18 cellular contexts compared by ENCODE assay signal in genomic region chr5:170565077-170565476, GRCh38.
A peak's percentile ranks its signal among the peaks of the same experiment; 100 is the strongest.
DNase-seq lines count a peak whose midpoint lies in the region; ATAC-seq lines count a peak whose summit lies in the region.
"Had no signal": no experiment of that assay in that cellular context is flagged by ENCODE, and none has a peak within 500 bp of the region (broad histone marks: within the 10 kb centered on the region; RNA-seq: fewer than 3 reads in every experiment).

No MANE protein-coding gene starts in this region.

- peak; percentile 36 for ATAC-seq in Right ventricle myocardium inferior
- no peak for ATAC-seq in left ventricle myocardium superior
- no peak for ATAC-seq in GM19452 (IDR thresholded peaks at IDR 0.05; ENCODE audit: unreplicated experiment)
- ATAC-seq in HG03097 (IDR thresholded peaks at IDR 0.05; ENCODE audit: low FRiP score, unreplicated experiment) = no peak
- no peak for ATAC-seq in HG03439 (IDR thresholded peaks at IDR 0.05; ENCODE audit: unreplicated experiment)
- ATAC-seq: HCT116 had no signal

- DNase-seq in Right ventricle myocardium inferior (ENCODE audit: missing footprints) (no peak), left ventricle myocardium superior (no peak), caudate nucleus (lab: John Stamatoyannopoulos, UW) (peak in 51 of 61 donors; percentile 14 to 93 (median 57)), midbrain (lab: John Stamatoyannopoulos, UW) (peak; percentile 87), ureter (ENCODE audit: low spot score) (peak; percentile 24)
- DNase-seq: activated naive CD4-positive, alpha-beta T cell treated with Interleukin-2 at 50 U/mL for 16 hours; activated T-cell treated with anti-CD3 and anti-CD28 coated beads for 4 hours; NCI-H187 treated with DMSO at 0.1 percent for 48 hours; NCI-H446 treated with DMSO at 0.1 percent for 48 hours; SHP77 treated with DMSO at 0.1 percent for 48 hours; small intestine; stimulated activated CD4-positive, alpha-beta T cell treated with anti-CD3 and anti-CD28 coated beads, Interleukin-2, amount 100 ng/mL, for 48 hours had no signal

- intact Hi-C loops in Right ventricle myocardium inferior (cut with DNase I) = no loop called here
- intact Hi-C loops in left ventricle myocardium superior (cut with micrococcal nuclease) = no loop called here

- H3K27ac ChIP-seq in caudate nucleus (ENCODE audit: low read depth, low read length) = peak overlapping the region; percentile 67
- H3K27ac ChIP-seq: C4-2B, HL-60 had no signal

Comparison
In these comparisons a context has a peak if more than half of its experiments do, and no peak if none do; other contexts are left out.
1. DNase-seq: peak in caudate nucleus (51 of 61), midbrain (single experiment) and ureter (single experiment); none in Right ventricle myocardium inferior (single experiment) and left ventricle myocardium superior (single experiment).